21 cellular contexts compared by ENCODE assay signal in the genomic region with DNA sequence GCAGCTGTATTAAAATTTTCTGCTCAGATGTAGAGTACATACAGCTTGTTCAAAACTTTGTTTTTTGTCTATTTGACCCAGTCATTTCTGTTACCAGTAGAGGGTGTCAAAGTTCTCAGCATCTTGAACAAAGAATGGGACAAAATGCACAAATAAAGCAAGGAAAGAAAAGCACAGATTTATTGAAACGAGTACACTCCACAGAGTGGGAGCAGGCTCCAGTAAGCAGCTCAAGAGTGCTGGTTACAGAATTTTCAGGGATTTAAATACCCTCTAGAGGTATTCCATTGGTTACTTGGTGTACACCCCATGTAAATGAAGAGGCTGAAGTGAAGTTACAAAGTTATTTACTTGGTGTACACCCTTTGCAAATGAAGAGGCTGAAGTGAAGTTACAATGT. TPM values are rescaled to one million over a fixed set of nuclear protein-coding genes. Genes with fewer than 3 reads are reported as not detected.
A peak's percentile ranks its signal among the peaks of the same experiment; 100 is the strongest.
DNase-seq lines count a peak whose midpoint lies in the region; ATAC-seq and TF ChIP-seq lines count a peak whose summit lies in the region.
"Had no signal": no experiment of that assay in that cellular context is flagged by ENCODE, and none has a peak within 500 bp of the region (broad histone marks: within the 10 kb centered on the region; RNA-seq: fewer than 3 reads in every experiment).

No MANE protein-coding gene starts in this region.

- in situ Hi-C loops in ACHN (cut with HindIII; ENCODE audit: low pct_ligation_motif_present, low pct_unique_long_range_greater_than_20kb, low sequenced_read_pairs), result no loop called here

- ATAC-seq in HG02759 (IDR thresholded peaks at IDR 0.05; ENCODE audit: unreplicated experiment), result no peak
- ATAC-seq: lower lobe of right lung, mucosa of descending colon had no signal

- no peak overlapping the region for H3K4me3 ChIP-seq in GM12864 (ENCODE audit: low read depth, low read length)
- H3K4me3 ChIP-seq: lower lobe of right lung, mucosa of descending colon, sigmoid colon, transverse colon had no signal

- TF ChIP-seq CTCF in GM12864 (IDR thresholded peaks at IDR 0.05; ENCODE audit: low read depth, low read length, missing control alignments), result peak; percentile 10

- peak; percentile 16 for DNase-seq in ACHN
- no peak for DNase-seq in GM12864 (ENCODE audit: low read depth)
- peak; percentile 14 for DNase-seq in M059J (ENCODE audit: low read depth)
- peak; percentile 6 for DNase-seq in dermis blood vessel endothelial cell
- no peak for DNase-seq in T1000 (lab: John Stamatoyannopoulos, UW)
- no peak for DNase-seq in NCI-H748 treated with DMSO at 0.1 percent for 48 hours (lab: John Stamatoyannopoulos, UW)
- no peak for DNase-seq in NOMO-1 (lab: John Stamatoyannopoulos, UW; ENCODE audit: unreplicated experiment in 2 of 2)
- DNase-seq: activated CD4-positive, alpha-beta T cell treated with anti-CD3 and anti-CD28 coated beads, Interleukin-2, amount 50 U/mL, for 1 hour; DMS53; KG1; lower lobe of right lung; NCI-H1048; NCI-H1694 treated with DMSO at 0.1 percent for 48 hours; NCI-H2227 treated with DMSO at 0.1 percent for 48 hours; NCI-H774; OCI-M1; Right ventricle myocardium superior; sigmoid colon; transverse colon had no signal

RNA-seq across cellular contexts. Expression of gene PRMT6, which starts 8.9 kb away (rescaled TPM):
- 18.7 and 22.7 TPM in 2 replicates for total RNA-seq in M059J (2014; rRNA removed; shearing (Covaris generic))
- 18.4 and 21.2 TPM in 2 replicates for total RNA-seq in dermis blood vessel endothelial cell

Comparison
In these comparisons a context has a peak if more than half of its experiments do, and no peak if none do; other contexts are left out.
1. DNase-seq: peak in ACHN (single experiment), M059J (single experiment) and dermis blood vessel endothelial cell (single experiment); none in GM12864 (single experiment), T1000 (single experiment), NCI-H748 treated with DMSO at 0.1 percent for 48 hours (single experiment) and NOMO-1 (0 of 2).